Comparison of ENCODE assay signal across 24 cellular contexts in the genomic region with DNA sequence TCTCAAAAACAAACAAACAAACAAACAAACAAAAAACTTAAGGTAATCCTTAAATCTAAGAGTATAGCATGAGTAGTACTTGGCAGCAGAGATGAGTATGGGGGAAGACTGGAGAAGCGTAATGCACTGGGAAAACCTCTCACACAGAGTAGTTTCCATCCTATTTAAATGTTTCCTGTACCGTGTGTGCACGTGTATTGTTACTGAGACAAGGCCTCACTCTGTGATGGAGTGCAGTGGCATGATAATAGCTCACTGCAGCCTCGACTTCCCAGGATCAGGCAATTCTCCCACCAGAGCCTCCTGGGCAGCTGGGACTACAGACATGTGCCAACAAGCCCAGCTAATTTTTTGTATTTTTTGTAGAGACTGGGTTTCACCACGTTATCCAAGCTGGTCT. TPM values are rescaled to one million over a fixed set of nuclear protein-coding genes. Genes with fewer than 3 reads are reported as not detected.
A peak's percentile ranks its signal among the peaks of the same experiment; 100 is the strongest.
DNase-seq lines count a peak whose midpoint lies in the region; ATAC-seq, FAIRE-seq and TF ChIP-seq lines count a peak whose summit lies in the region.
"Had no signal": no experiment of that assay in that cellular context is flagged by ENCODE, and none has a peak within 500 bp of the region (broad histone marks: within the 10 kb centered on the region; RNA-seq: fewer than 3 reads in every experiment).

No MANE protein-coding gene starts in this region.

- no peak for TF ChIP-seq EP300 in HepG2 (IDR thresholded peaks at IDR 0.05; ENCODE audit: low read depth in 2 of 2, low read length in 2 of 2)
- no peak for TF ChIP-seq EP300 in HepG2 (CRISPR knock-in tag; IDR thresholded peaks at IDR 0.05; ENCODE audit: borderline replicate concordance)
- no peak for TF ChIP-seq EP300 in ovary (IDR thresholded peaks at IDR 0.05)

- no peak for DNase-seq in activated T-helper 2 cell treated with anti-CD3 and anti-CD28 coated beads, Interferon-gamma antibody, Interleukin-2, Interleukin-4, amounts not matched to agents 10 μg/mL and 5 μg/mL and 100 μg/mL, durations not matched to agents 14 hours and 24 hours and 36 hours (ENCODE audit: low spot score)
- DNase-seq in HepG2 (ENCODE audit: low spot score) (no peak), ovary (no peak), brain microvascular endothelial cell (no peak)
- DNase-seq: activated CD8-positive, alpha-beta T cell treated with anti-CD3 and anti-CD28 coated beads for 36 hours; activated effector memory CD4-positive, alpha-beta T cell treated with anti-CD3 and anti-CD28 coated beads, Interleukin-2, amount 50 U/mL, for 16 hours; AML-193; aorta; left lung; NCI-H1417 treated with DMSO at 0.1 percent for 48 hours; NCI-H345; pancreas; stimulated activated CD4-positive, alpha-beta T cell treated with anti-CD3 and anti-CD28 coated beads, Interleukin-2, amount 100 ng/mL, for 48 hours; stimulated activated CD8-positive, alpha-beta memory T cell treated with anti-CD3 and anti-CD28 coated beads, Interleukin-4, amount 100 ng/mL, for 48 hours; T-helper 1 cell had no signal

- H2AFZ ChIP-seq in HepG2 (ENCODE audit: low read length), result no peak overlapping the region

- H3K9ac ChIP-seq in BLaER1 treated with 17β-estradiol and CSF1 and Interleukin-3, amounts not matched to agents 10 nM and 100 nM, result peak overlapping the region in 1 of 11 experiments; percentile 95; a peak in 2 of 22 replicates
- no peak overlapping the region for H3K9ac ChIP-seq in HepG2 (ENCODE audit: insufficient read depth, low read depth, low read length)

- H3K9me3 ChIP-seq in BLaER1 treated with 17β-estradiol and CSF1 and Interleukin-3, amounts not matched to agents 10 nM and 100 nM (replicated peaks in 1 of 11), result peaks cover 5 to 21% (median 9%) of the 10 kb centered on the region in 11 experiments; a peak in 13 of 22 replicates
- H3K9me3 ChIP-seq in DOHH2 (ENCODE audit: control insufficient read depth, insufficient read depth, low read length) (no peaks in the 10 kb centered on the region), HepG2 (ENCODE audit: low read length) (no peaks in the 10 kb centered on the region), ovary (no peaks in the 10 kb centered on the region)
- H3K9me3 ChIP-seq: left lung, pancreas had no signal

- peaks cover 14% of the 10 kb centered on the region for H3F3A ChIP-seq in DOHH2 (ENCODE audit: control insufficient read depth, insufficient read depth)

- peak overlapping the region; percentile 54 for H3K4me3 Mint-ChIP-seq in activated T-helper 2 cell treated with anti-CD3 and anti-CD28 coated beads, Interferon-gamma antibody, Interleukin-2, Interleukin-4, amounts not matched to agents 10 μg/mL and 5 μg/mL and 100 μg/mL, durations not matched to agents 14 hours and 24 hours and 36 hours (ENCODE audit: low read depth)

- H3K4me1 Mint-ChIP-seq in activated T-helper 2 cell treated with anti-CD3 and anti-CD28 coated beads, Interferon-gamma antibody, Interleukin-2, Interleukin-4, amounts not matched to agents 10 μg/mL and 5 μg/mL and 100 μg/mL, durations not matched to agents 14 hours and 24 hours and 36 hours (ENCODE audit: low read depth), result peaks cover 26% of the 10 kb centered on the region

- H4K20me1 ChIP-seq in BLaER1 treated with 17β-estradiol and CSF1 and Interleukin-3, amounts not matched to agents 10 nM and 100 nM, result peaks cover 61 to 76% (median 72%) of the 10 kb centered on the region in 11 experiments
- H4K20me1 ChIP-seq in DOHH2 (ENCODE audit: control insufficient read depth, insufficient read depth, low read depth, low read length), result peaks cover 15% of the 10 kb centered on the region; the same call in 1 of the 2 replicates
- peaks cover 26% of the 10 kb centered on the region for H4K20me1 ChIP-seq in HepG2 (ENCODE audit: insufficient read depth, low read length)

- peaks cover 34% of the 10 kb centered on the region for H3K36me3 Mint-ChIP-seq in activated T-helper 2 cell treated with anti-CD3 and anti-CD28 coated beads, Interferon-gamma antibody, Interleukin-2, Interleukin-4, amounts not matched to agents 10 μg/mL and 5 μg/mL and 100 μg/mL, durations not matched to agents 14 hours and 24 hours and 36 hours (ENCODE audit: low read depth)

- POLR2A ChIA-PET in HepG2 (lab: Yijun Ruan, JAX), result no interaction called here

- TF ChIP-seq CTCF in DOHH2 (IDR thresholded peaks at IDR 0.05; ENCODE audit: low read depth, low read length, poor library complexity, severe bottlenecking) (no peak), HepG2 (CRISPR knock-in tag; IDR thresholded peaks at IDR 0.05) (no peak), ovary (IDR thresholded peaks at IDR 0.05) (no peak), brain microvascular endothelial cell (IDR thresholded peaks at IDR 0.05; ENCODE audit: low read depth, low read length, missing control alignments) (no peak)

- H3K4me1 ChIP-seq in BLaER1 treated with 17β-estradiol and CSF1 and Interleukin-3, amounts not matched to agents 10 nM and 100 nM, result peaks cover 19 to 31% (median 22%) of the 10 kb centered on the region in 10 experiments
- H3K4me1 ChIP-seq in DOHH2 (ENCODE audit: control insufficient read depth, low read length) (peaks cover 75% of the 10 kb centered on the region), HepG2 (ENCODE audit: insufficient read depth, low read length) (peaks cover 24% of the 10 kb centered on the region), ovary (ENCODE audit: insufficient read depth) (peaks cover 6% of the 10 kb centered on the region)

- CTCF ChIA-PET in HepG2 (lab: Yijun Ruan, JAX; ENCODE audit: low intra/inter-chr PET ratio, low total read pairs), result no interaction called here

- H3K27ac ChIP-seq in BLaER1 treated with 17β-estradiol and CSF1 and Interleukin-3, amounts not matched to agents 10 nM and 100 nM, result no peak overlapping the region; a peak in 1 of 22 replicates
- H3K27ac ChIP-seq in DOHH2 (ENCODE audit: low read depth, low read length) (peak overlapping the region; percentile 86), HepG2 (ENCODE audit: extremely low read length, insufficient read depth, low read length) (no peak overlapping the region), ovary (no peak overlapping the region), brain microvascular endothelial cell (no peak overlapping the region)
- H3K27ac ChIP-seq: coronary artery, epithelial cell of prostate, left lung, pancreas had no signal

- peak overlapping the region in 10 of 11 experiments; percentile 15 to 89 (median 82); a peak in 15 of 22 replicates for H3K4me2 ChIP-seq in BLaER1 treated with 17β-estradiol and CSF1 and Interleukin-3, amounts not matched to agents 10 nM and 100 nM
- peak overlapping the region; percentile 85 for H3K4me2 ChIP-seq in DOHH2 (ENCODE audit: low read length)
- H3K4me2 ChIP-seq in HepG2 (ENCODE audit: low read depth, low read length), result peak overlapping the region; percentile 83

- no peaks in the 10 kb centered on the region for H3K27me3 Mint-ChIP-seq in activated T-helper 2 cell treated with anti-CD3 and anti-CD28 coated beads, Interferon-gamma antibody, Interleukin-2, Interleukin-4, amounts not matched to agents 10 μg/mL and 5 μg/mL and 100 μg/mL, durations not matched to agents 14 hours and 24 hours and 36 hours (ENCODE audit: low read depth)
- H3K27me3 Mint-ChIP-seq: activated CD8-positive, alpha-beta T cell treated with anti-CD3 and anti-CD28 coated beads for 36 hours had no signal

- H3K27me3 ChIP-seq in BLaER1 treated with 17β-estradiol and CSF1 and Interleukin-3, amounts not matched to agents 10 nM and 100 nM, result no peaks in the 10 kb centered on the region
- no peaks in the 10 kb centered on the region for H3K27me3 ChIP-seq in DOHH2 (ENCODE audit: control insufficient read depth, low read length)
- H3K27me3 ChIP-seq in HepG2 (ENCODE audit: control insufficient read depth in 1 of 2, insufficient read depth in 2 of 2, low read length in 2 of 2), result no peaks in the 10 kb centered on the region
- H3K27me3 ChIP-seq in ovary, result no peaks in the 10 kb centered on the region
- H3K27me3 ChIP-seq in brain microvascular endothelial cell (replicated peaks), result no peaks in the 10 kb centered on the region
- H3K27me3 ChIP-seq: left lung, pancreas had no signal

- no peak for FAIRE-seq in HepG2 (lab: Jason Lieb, UNC)
- FAIRE-seq: frontal cortex, H54, pancreas had no signal

- intact Hi-C loops in activated T-helper 2 cell treated with anti-CD3 and anti-CD28 coated beads, Interferon-gamma antibody, Interleukin-2, Interleukin-4, amounts not matched to agents 10 μg/mL and 5 μg/mL and 100 μg/mL, durations not matched to agents 14 hours and 24 hours and 36 hours (cut with micrococcal nuclease), result loop anchor here (10.0 kb wide), 1 partner anchor 1201 kb away; the partner anchor contains the start of gene HNRNPAB
- intact Hi-C loops in HepG2 (cut with micrococcal nuclease; ENCODE audit: unreplicated experiment) (no loop called here), ovary (cut with DNase I) (no loop called here)

- ATAC-seq in HepG2 (no peak), HG02870 (IDR thresholded peaks at IDR 0.05; ENCODE audit: unreplicated experiment) (no peak), HG03039 (IDR thresholded peaks at IDR 0.05; ENCODE audit: unreplicated experiment) (no peak)
- ATAC-seq: activated CD8-positive, alpha-beta T cell treated with anti-CD3 and anti-CD28 coated beads for 36 hours; left lung; pancreas; sciatic nerve had no signal

- peaks cover 91% of the 10 kb centered on the region for H3K79me2 ChIP-seq in DOHH2 (ENCODE audit: control insufficient read depth, low read length)
- peaks cover 79% of the 10 kb centered on the region for H3K79me2 ChIP-seq in HepG2 (ENCODE audit: insufficient read depth, low read length)

- 69% methylated on average over 5 of the region's 5 CpGs for WGBS in HepG2 (ENCODE audit: low lambda C conversion rate)
- 68 to 76% (median 74%) methylated on average over 5 of the region's 5 CpGs for WGBS in ovary, 3 donors

- TF ChIP-seq POLR2A in HepG2 (IDR thresholded peaks at IDR 0.05; ENCODE audit: insufficient read depth in 1 of 2, low read depth in 2 of 2, low read length in 2 of 2) (no peak), ovary (IDR thresholded peaks at IDR 0.05) (no peak)

- no peaks in the 10 kb centered on the region for H3K9me3 Mint-ChIP-seq in activated T-helper 2 cell treated with anti-CD3 and anti-CD28 coated beads, Interferon-gamma antibody, Interleukin-2, Interleukin-4, amounts not matched to agents 10 μg/mL and 5 μg/mL and 100 μg/mL, durations not matched to agents 14 hours and 24 hours and 36 hours
- H3K9me3 Mint-ChIP-seq: activated CD8-positive, alpha-beta T cell treated with anti-CD3 and anti-CD28 coated beads for 36 hours had no signal

- H3K9me2 ChIP-seq in DOHH2 (replicated peaks; ENCODE audit: control insufficient read depth, low read length), result no peaks in the 10 kb centered on the region

- H3K4me3 ChIP-seq in BLaER1 treated with 17β-estradiol and CSF1 and Interleukin-3, amounts not matched to agents 10 nM and 100 nM, result no peak overlapping the region
- H3K4me3 ChIP-seq in DOHH2 (ENCODE audit: low read length), result peak overlapping the region; percentile 91
- no peak overlapping the region for H3K4me3 ChIP-seq in HepG2 (replicated peaks in 1 of 3; ENCODE audit: insufficient read depth in 1 of 3, low read depth in 2 of 3, low read length in 3 of 3)
- no peak overlapping the region for H3K4me3 ChIP-seq in ovary
- H3K4me3 ChIP-seq in brain microvascular endothelial cell (ENCODE audit: low read depth, low read length), result no peak overlapping the region
- H3K4me3 ChIP-seq: coronary artery, left lung had no signal

- H3K27ac Mint-ChIP-seq in activated T-helper 2 cell treated with anti-CD3 and anti-CD28 coated beads, Interferon-gamma antibody, Interleukin-2, Interleukin-4, amounts not matched to agents 10 μg/mL and 5 μg/mL and 100 μg/mL, durations not matched to agents 14 hours and 24 hours and 36 hours, result no peak overlapping the region

- in situ Hi-C loops in HepG2 (cut with HindIII; ENCODE audit: extremely low pct_ligation_motif_present, low pct_unique_long_range_greater_than_20kb) (no loop called here), brain microvascular endothelial cell (cut with HindIII; ENCODE audit: low pct_ligation_motif_present, low sequenced_read_pairs) (no loop called here)

- no TSS peak for BruUV-seq in HepG2 (replicated peaks; lab: Mats Ljungman, UMichigan)

- TF ChIP-seq RAD21 in HepG2 (CRISPR knock-in tag; IDR thresholded peaks at IDR 0.05), result no peak

- peaks cover 4 to 58% (median 40%) of the 10 kb centered on the region in 11 experiments; a peak in 21 of 22 replicates for H3K36me3 ChIP-seq in BLaER1 treated with 17β-estradiol and CSF1 and Interleukin-3, amounts not matched to agents 10 nM and 100 nM
- H3K36me3 ChIP-seq in DOHH2 (ENCODE audit: control insufficient read depth, low read length), result peaks cover 57% of the 10 kb centered on the region
- no peaks in the 10 kb centered on the region for H3K36me3 ChIP-seq in HepG2 (replicated peaks in 1 of 2; ENCODE audit: control insufficient read depth in 1 of 2, insufficient read depth in 2 of 2, low read length in 2 of 2)
- H3K36me3 ChIP-seq in ovary, result no peaks in the 10 kb centered on the region
- no peaks in the 10 kb centered on the region for H3K36me3 ChIP-seq in brain microvascular endothelial cell (replicated peaks)
- H3K36me3 ChIP-seq: left lung, pancreas had no signal

RNA-seq across cellular contexts. Expression of gene UIMC1, which starts 2.9 kb away (rescaled TPM):
- 62.6 and 63.3 TPM in 2 replicates for total RNA-seq in activated T-helper 2 cell treated with anti-CD3 and anti-CD28 coated beads, Interferon-gamma antibody, Interleukin-2, Interleukin-4, amounts not matched to agents 10 μg/mL and 5 μg/mL and 100 μg/mL, durations not matched to agents 14 hours and 24 hours and 36 hours
- total RNA-seq in HepG2 (2016; rRNA removed; fragmentation: Illumina TruSeq; extraction: Trizol) (32.7 and 37.5 TPM in 2 replicates), ovary (10 to 100 TPM; 43.4 to 80.2 (median 64.0) TPM)
- 42.0 and 51.6 TPM in 2 replicates for total RNA-seq in HepG2 (2016; cell fraction: cytosol; rRNA removed; fragmentation: Illumina TruSeq; extraction: Trizol; ENCODE audit: low read depth)
- total RNA-seq in HepG2 (2016; cell fraction: insoluble cytoplasmic fraction; rRNA removed; fragmentation: Illumina TruSeq; extraction: Trizol), result 35.9 and 36.2 TPM in 2 replicates
- 21.0 and 23.4 TPM in 2 replicates for total RNA-seq in HepG2 (2016; cell fraction: membrane; rRNA removed; fragmentation: Illumina TruSeq; extraction: Trizol)
- total RNA-seq in HepG2 (2016; cell fraction: nucleus; rRNA removed; fragmentation: Illumina TruSeq; extraction: Trizol), result 45.6 and 50.9 TPM in 2 replicates
- polyA plus RNA-seq in HepG2 (2011; rRNA removed) (14.0 and 18.9 TPM in 2 replicates), ovary (10 to 100 TPM; 34.9 to 39.2 TPM)
- 9.7 and 11.8 TPM in 2 replicates for polyA plus RNA-seq in HepG2 (2011; cell fraction: cytosol; rRNA removed)
- 17.7 and 22.7 TPM in 2 replicates for polyA plus RNA-seq in HepG2 (2011; cell fraction: nucleus; rRNA removed)
- polyA plus RNA-seq in HepG2 (2012), result 22.9 and 28.6 TPM in 2 replicates
- 8.5 and 9.2 TPM in 2 replicates for polyA plus RNA-seq in HepG2 (2016; cell fraction: cytosol; fragmentation: Illumina TruSeq; extraction: Trizol; ENCODE audit: low read depth)
- 38.8 and 40.5 TPM in 2 replicates for polyA plus RNA-seq in HepG2 (2016; cell fraction: insoluble cytoplasmic fraction; fragmentation: Illumina TruSeq; extraction: Trizol; ENCODE audit: low read depth)
- 13.0 and 17.3 TPM in 2 replicates for polyA plus RNA-seq in HepG2 (2016; cell fraction: membrane; fragmentation: Illumina TruSeq; extraction: Trizol; ENCODE audit: low read depth)
- polyA plus RNA-seq in HepG2 (2016; cell fraction: nucleus; fragmentation: Illumina TruSeq; extraction: Trizol; ENCODE audit: insufficient read depth, low read depth), result 55.9 and 65.1 TPM in 2 replicates
- 7.7 and 16.1 TPM in 2 replicates for polyA minus RNA-seq in HepG2 (2011; rRNA and poly(A)+ RNA removed; ENCODE audit: low replicate concordance)
- polyA minus RNA-seq in HepG2 (2011; cell fraction: cytosol; rRNA and poly(A)+ RNA removed), result 13.8 and 16.4 TPM in 2 replicates
- polyA minus RNA-seq in HepG2 (2011; cell fraction: nucleus; rRNA and poly(A)+ RNA removed), result 46.1 and 49.6 TPM in 2 replicates

RNA-seq across cellular contexts. Expression of gene ZNF346, which starts 18.8 kb away (rescaled TPM):
- total RNA-seq in activated T-helper 2 cell treated with anti-CD3 and anti-CD28 coated beads, Interferon-gamma antibody, Interleukin-2, Interleukin-4, amounts not matched to agents 10 μg/mL and 5 μg/mL and 100 μg/mL, durations not matched to agents 14 hours and 24 hours and 36 hours, result 26.1 and 26.3 TPM in 2 replicates
- total RNA-seq in HepG2 (2016; rRNA removed; fragmentation: Illumina TruSeq; extraction: Trizol) (19.4 and 20.1 TPM in 2 replicates), ovary (10 to 100 TPM; 19.2 to 27.7 (median 24.2) TPM)
- total RNA-seq in HepG2 (2016; cell fraction: cytosol; rRNA removed; fragmentation: Illumina TruSeq; extraction: Trizol; ENCODE audit: low read depth), result 8.2 and 16.0 TPM in 2 replicates
- 19.4 and 20.5 TPM in 2 replicates for total RNA-seq in HepG2 (2016; cell fraction: insoluble cytoplasmic fraction; rRNA removed; fragmentation: Illumina TruSeq; extraction: Trizol)
- total RNA-seq in HepG2 (2016; cell fraction: membrane; rRNA removed; fragmentation: Illumina TruSeq; extraction: Trizol), result 13.5 and 15.4 TPM in 2 replicates
- total RNA-seq in HepG2 (2016; cell fraction: nucleus; rRNA removed; fragmentation: Illumina TruSeq; extraction: Trizol), result 18.2 and 22.1 TPM in 2 replicates
- polyA plus RNA-seq in HepG2 (2011; rRNA removed) (8.3 and 8.6 TPM in 2 replicates), ovary (10 to 100 TPM; 15.2 to 24.8 TPM)
- 5.6 and 7.0 TPM in 2 replicates for polyA plus RNA-seq in HepG2 (2011; cell fraction: cytosol; rRNA removed)
- 16.4 and 16.8 TPM in 2 replicates for polyA plus RNA-seq in HepG2 (2011; cell fraction: nucleus; rRNA removed)
- 7.4 and 8.5 TPM in 2 replicates for polyA plus RNA-seq in HepG2 (2012)
- 3.3 and 3.4 TPM in 2 replicates for polyA plus RNA-seq in HepG2 (2016; cell fraction: cytosol; fragmentation: Illumina TruSeq; extraction: Trizol; ENCODE audit: low read depth)
- 20.8 and 23.3 TPM in 2 replicates for polyA plus RNA-seq in HepG2 (2016; cell fraction: insoluble cytoplasmic fraction; fragmentation: Illumina TruSeq; extraction: Trizol; ENCODE audit: low read depth)
- 8.4 and 8.7 TPM in 2 replicates for polyA plus RNA-seq in HepG2 (2016; cell fraction: membrane; fragmentation: Illumina TruSeq; extraction: Trizol; ENCODE audit: low read depth)
- 21.0 and 22.3 TPM in 2 replicates for polyA plus RNA-seq in HepG2 (2016; cell fraction: nucleus; fragmentation: Illumina TruSeq; extraction: Trizol; ENCODE audit: insufficient read depth, low read depth)
- 14.6 and 34.4 TPM in 2 replicates for polyA minus RNA-seq in HepG2 (2011; rRNA and poly(A)+ RNA removed; ENCODE audit: low replicate concordance)
- polyA minus RNA-seq in HepG2 (2011; cell fraction: cytosol; rRNA and poly(A)+ RNA removed), result 5.1 and 5.7 TPM in 2 replicates
- 20.9 and 25.0 TPM in 2 replicates for polyA minus RNA-seq in HepG2 (2011; cell fraction: nucleus; rRNA and poly(A)+ RNA removed)
